In genomic region chr18:49081511-49082146, GRCh38 we compare ENCODE assay signal across 12 cellular contexts.
DNase-seq lines count a peak whose midpoint lies in the region; ATAC-seq and TF ChIP-seq lines count a peak whose summit lies in the region.
"Had no signal": no experiment of that assay in that cellular context is flagged by ENCODE, and none has a peak within 500 bp of the region (broad histone marks: within the 10 kb centered on the region; RNA-seq: fewer than 3 reads in every experiment).

No MANE protein-coding gene starts in this region.

- no peaks in the 10 kb centered on the region for H3K4me1 Mint-ChIP-seq in H9
- H3K4me1 Mint-ChIP-seq: B cell had no signal

- H2BK20ac ChIP-seq in H9 (ENCODE audit: low read depth, low read length, poor library complexity, severe bottlenecking): no peak overlapping the region

- no peak overlapping the region for H3K18ac ChIP-seq in H9 (ENCODE audit: insufficient read length, low read depth, low read length)

- WGBS in aorta, 2 donors: 63 to 75% methylated on average over 1 to 2 of the region's 2 CpGs
- no CpG with 5 or more reads among the region's 2 CpGs for WGBS in H9 (ENCODE audit: extremely low coverage, insufficient read length, low lambda C conversion rate)

- H3K4me2 ChIP-seq in H9 (ENCODE audit: insufficient read depth, insufficient read length, low read length): no peak overlapping the region

- no peak overlapping the region for H2BK15ac ChIP-seq in H9 (ENCODE audit: low read depth, low read length)

- H3K9me3 ChIP-seq in aorta (ENCODE audit: control insufficient read depth, low read length): no peaks in the 10 kb centered on the region
- H3K9me3 ChIP-seq in H9 (ENCODE audit: control insufficient read depth, low read depth, low read length): peaks cover 8% of the 10 kb centered on the region

- H2BK120ac ChIP-seq in H9 (ENCODE audit: low read depth, low read length, poor library complexity, severe bottlenecking): no peak overlapping the region

- no peak overlapping the region for H2BK12ac ChIP-seq in H9 (ENCODE audit: insufficient read length, low read depth, low read length)

- no peak overlapping the region for H2AFZ ChIP-seq in H9 (ENCODE audit: low read length)

- peak; percentile 76 for ATAC-seq in GM19395 (IDR thresholded peaks at IDR 0.05; ENCODE audit: unreplicated experiment)
- peak; percentile 70 for ATAC-seq in HG03442 (IDR thresholded peaks at IDR 0.05; ENCODE audit: unreplicated experiment)
- ATAC-seq in foreskin keratinocyte: peak; percentile 48
- ATAC-seq in aorta (ENCODE audit: low FRiP score): no peak
- ATAC-seq: activated CD4-positive, CD25-positive, alpha-beta regulatory T cell treated with anti-CD3 and anti-CD28 coated beads, Interleukin-2, amount 50 U/mL, for 24 hours had no signal

- H3K23me2 ChIP-seq in H9 (ENCODE audit: insufficient read length, low read depth, low read length, poor library complexity, severe bottlenecking): no peaks in the 10 kb centered on the region

- no peaks in the 10 kb centered on the region for H3K79me1 ChIP-seq in H9 (ENCODE audit: insufficient read depth, low read depth, low read length, poor library complexity, severe bottlenecking)

- H3K36me3 ChIP-seq in aorta (ENCODE audit: control insufficient read depth in 1 of 2, insufficient read depth in 2 of 2, low read length in 1 of 2): peaks cover 0 to 2% of the 10 kb centered on the region in 2 donors

- H4K8ac ChIP-seq in H9 (replicated peaks; ENCODE audit: insufficient read length, low read depth, low read length): no peak overlapping the region

- H3K4me3 ChIP-seq in GM12865 (ENCODE audit: low read depth, low read length) (no peak overlapping the region), aorta (ENCODE audit: low read length in 2 of 2) (no peak overlapping the region)

- no peak overlapping the region for H4K91ac ChIP-seq in H9 (ENCODE audit: insufficient read length, low read depth, low read length)

- H3K27me3 ChIP-seq in foreskin keratinocyte (no peaks in the 10 kb centered on the region), aorta (ENCODE audit: control insufficient read depth in 1 of 2, insufficient read depth in 2 of 2, low read length in 1 of 2) (no peaks in the 10 kb centered on the region), H9 (ENCODE audit: insufficient read depth, low read length) (no peaks in the 10 kb centered on the region)

- no peak overlapping the region for H3K27ac Mint-ChIP-seq in H9
- H3K27ac Mint-ChIP-seq: B cell had no signal

- TF ChIP-seq CTCF in GM12865 (IDR thresholded peaks at IDR 0.05; ENCODE audit: insufficient read depth, low read depth, low read length, missing control alignments) (no peak), foreskin keratinocyte (conservative IDR thresholded peaks at IDR 0.05) (no peak), H9 (conservative IDR thresholded peaks at IDR 0.05) (no peak)

- no peaks in the 10 kb centered on the region; the same call in 1 of the 2 replicates for H3K27me3 Mint-ChIP-seq in H9 (ENCODE audit: low read depth)
- H3K27me3 Mint-ChIP-seq: B cell, IgD-negative memory B cell had no signal

- no peak overlapping the region for H3K14ac ChIP-seq in H9 (ENCODE audit: insufficient read depth, low read length)

- H4K5ac ChIP-seq in H9 (ENCODE audit: insufficient read length, low read depth, low read length): no peak overlapping the region

- H3K9me3 Mint-ChIP-seq in H9: peaks cover 15 to 19% of the 10 kb centered on the region in 2 experiments

- H3K4ac ChIP-seq in H9 (ENCODE audit: low read depth, low read length): no peak overlapping the region

- intact Hi-C loops in aorta (cut with DNase I): no loop called here

- H3K23ac ChIP-seq in H9 (ENCODE audit: insufficient read length, low read depth, low read length): no peak overlapping the region

- H3K27ac ChIP-seq in foreskin keratinocyte (no peak overlapping the region), aorta (ENCODE audit: low read depth in 1 of 2, low read length in 2 of 2) (no peak overlapping the region), H9 (ENCODE audit: insufficient read length, low read depth, low read length) (no peak overlapping the region)

- H3K9ac ChIP-seq in H9 (ENCODE audit: extremely low read depth, insufficient read length, low read length): no peak overlapping the region

- DNase-seq in GM12865 (ENCODE audit: low read depth) (peak; percentile 30), foreskin keratinocyte (peak in 1 of 2 donors; percentile 5), aorta (no peak), cerebellar nuclear complex (lab: John Stamatoyannopoulos, UW) (no peak), H9 (no peak), NCI-H748 (lab: John Stamatoyannopoulos, UW; ENCODE audit: unreplicated experiment) (no peak)
- DNase-seq: NCI-H226 had no signal

- H4K20me1 ChIP-seq in H9 (ENCODE audit: control insufficient read depth, insufficient read depth, insufficient read length): no peaks in the 10 kb centered on the region

- H3T11ph ChIP-seq in H9 (ENCODE audit: low read length): no peak overlapping the region

- no peak overlapping the region for H3K56ac ChIP-seq in H9 (ENCODE audit: insufficient read length, low read depth, low read length)

- no peaks in the 10 kb centered on the region for H3K79me2 ChIP-seq in H9 (ENCODE audit: insufficient read depth, low read length)

- peaks cover 17 to 19% (median 17%) of the 10 kb centered on the region in 3 experiments for H3K36me3 Mint-ChIP-seq in H9 (ENCODE audit: insufficient read depth in 1 of 3, low read depth in 3 of 3)

- no peak overlapping the region for H3K4me3 Mint-ChIP-seq in H9
- H3K4me3 Mint-ChIP-seq: B cell, IgD-negative memory B cell had no signal

- H2AK5ac ChIP-seq in H9 (ENCODE audit: insufficient read length, low read length): no peak overlapping the region

- H2BK5ac ChIP-seq in H9 (ENCODE audit: insufficient read length, low read length): no peak overlapping the region

- H3K4me1 ChIP-seq in foreskin keratinocyte (no peaks in the 10 kb centered on the region), aorta (ENCODE audit: control insufficient read depth in 1 of 2, insufficient read depth in 2 of 2, low read length in 2 of 2) (no peaks in the 10 kb centered on the region), H9 (ENCODE audit: insufficient read depth, low read length) (no peaks in the 10 kb centered on the region)
